15 cellular contexts compared by ENCODE assay signal in the genomic region with DNA sequence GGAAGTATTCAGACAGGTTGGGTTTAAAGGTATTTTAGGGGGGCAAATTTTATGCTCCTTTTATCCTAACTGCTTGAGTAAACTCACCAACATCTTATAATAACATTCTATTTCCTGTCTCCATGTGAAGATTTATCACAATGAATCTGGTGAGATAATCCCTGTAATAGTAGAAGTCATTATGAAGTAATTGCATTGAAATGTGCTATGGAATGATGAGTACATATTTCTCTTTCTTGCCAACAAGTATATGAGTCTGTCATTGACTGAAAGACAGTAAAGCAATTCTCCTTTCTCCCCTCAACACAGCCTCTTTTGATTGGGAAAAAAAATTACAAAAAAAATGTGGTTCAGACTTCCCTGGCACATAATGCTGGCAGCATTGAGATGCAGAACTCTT.
DNase-seq lines count a peak whose midpoint lies in the region; ATAC-seq, FAIRE-seq and TF ChIP-seq lines count a peak whose summit lies in the region.
"Had no signal": no experiment of that assay in that cellular context is flagged by ENCODE, and none has a peak within 500 bp of the region (broad histone marks: within the 10 kb centered on the region; RNA-seq: fewer than 3 reads in every experiment).

No MANE protein-coding gene starts in this region.

- H3K9me3 ChIP-seq in endothelial cell of umbilical vein (replicated peaks; ENCODE audit: control insufficient read depth, insufficient read depth, low read length) (no peaks in the 10 kb centered on the region), osteoblast (ENCODE audit: low read depth, low read length) (no peaks in the 10 kb centered on the region), left lung (no peaks in the 10 kb centered on the region)
- H3K9me3 ChIP-seq: Peyer's patch had no signal

- DNase-seq in COLO829 (ENCODE audit: low spot score) (peak; percentile 76), RCC 7860 (ENCODE audit: low spot score) (peak; percentile 93), endothelial cell of umbilical vein (ENCODE audit: low read depth, low spot score) (peak; percentile 68), osteoblast (ENCODE audit: insufficient read length, low spot score, missing footprints) (no peak), left lung (no peak), T-helper 1 cell (no peak), NCI-H2171 (lab: John Stamatoyannopoulos, UW) (no peak)
- DNase-seq: CD4-positive, alpha-beta memory T cell; effector CD4-positive, alpha-beta T cell; hippocampal formation; Peyer's patch; stimulated activated CD4-positive, alpha-beta T cell treated with anti-CD3 and anti-CD28 coated beads, Interleukin-2, amount 100 ng/mL, for 48 hours; stimulated activated naive CD4-positive, alpha-beta T cell had no signal

- H3K4me3 ChIP-seq in endothelial cell of umbilical vein (replicated peaks in 1 of 3; ENCODE audit: insufficient read depth in 1 of 3, low read depth in 1 of 3, low read length in 3 of 3) = no peak overlapping the region
- no peak overlapping the region for H3K4me3 ChIP-seq in osteoblast (ENCODE audit: insufficient read depth, low read length)
- H3K4me3 ChIP-seq in left lung = no peak overlapping the region
- H3K4me3 ChIP-seq: Peyer's patch had no signal

- no peak for TF ChIP-seq CTCF in endothelial cell of umbilical vein (IDR thresholded peaks at IDR 0.05; ENCODE audit: extremely low read depth in 1 of 2, insufficient read depth in 1 of 2, low read depth in 1 of 2, low read length in 2 of 2)
- TF ChIP-seq CTCF in osteoblast (IDR thresholded peaks at IDR 0.05; ENCODE audit: extremely low read depth, low read depth, low read length) = no peak
- no peak for TF ChIP-seq CTCF in left lung (IDR thresholded peaks at IDR 0.05)

- no peak for TF ChIP-seq POLR2A in endothelial cell of umbilical vein (IDR thresholded peaks at IDR 0.05; ENCODE audit: low read depth, low read length)

- POLR2A ChIA-PET in endothelial cell of umbilical vein (lab: Charles Lee) = no interaction called here

- H2AFZ ChIP-seq in endothelial cell of umbilical vein (ENCODE audit: low read depth, low read length) = peak overlapping the region; percentile 6
- no peak overlapping the region for H2AFZ ChIP-seq in osteoblast (ENCODE audit: low read length)

- no peaks in the 10 kb centered on the region for H3K79me2 ChIP-seq in endothelial cell of umbilical vein (ENCODE audit: control insufficient read depth, insufficient read depth, low read length)
- H3K79me2 ChIP-seq in osteoblast (ENCODE audit: insufficient read depth, low read length) = no peaks in the 10 kb centered on the region

- no peaks in the 10 kb centered on the region for H4K20me1 ChIP-seq in endothelial cell of umbilical vein (replicated peaks; ENCODE audit: control insufficient read depth, extremely low read depth, insufficient read depth, low read length)
- no peaks in the 10 kb centered on the region for H4K20me1 ChIP-seq in osteoblast (ENCODE audit: insufficient read depth, low read length)

- CTCF ChIA-PET in endothelial cell of umbilical vein (lab: Charles Lee) = no interaction called here

- no peaks in the 10 kb centered on the region for H3K9me1 ChIP-seq in endothelial cell of umbilical vein (replicated peaks; ENCODE audit: control insufficient read depth, extremely low read depth, insufficient read depth, low read length)

- ATAC-seq in left lung = no peak
- no peak for ATAC-seq in HG03175 (IDR thresholded peaks at IDR 0.05; ENCODE audit: unreplicated experiment)

- no peaks in the 10 kb centered on the region for H3K36me3 ChIP-seq in endothelial cell of umbilical vein (ENCODE audit: control insufficient read depth in 2 of 2, extremely low read depth in 1 of 2, insufficient read depth in 2 of 2, low read length in 2 of 2)
- H3K36me3 ChIP-seq in osteoblast (ENCODE audit: insufficient read depth, low read length) = no peaks in the 10 kb centered on the region
- H3K36me3 ChIP-seq in left lung = no peaks in the 10 kb centered on the region
- H3K36me3 ChIP-seq: Peyer's patch had no signal

- dilution Hi-C loops in endothelial cell of umbilical vein (cut with MboI; ENCODE audit: extremely low pct_ligation_motif_present, low sequenced_read_pairs) = no loop called here

- intact Hi-C loops in endothelial cell of umbilical vein (cut with micrococcal nuclease) (loop anchor here (1.0 to 5.0 kb wide), 2 partner anchors 33 to 475 kb away; no protein-coding TSS in a partner anchor), left lung (cut with DNase I) (no loop called here)

- H3K27ac ChIP-seq in endothelial cell of umbilical vein (ENCODE audit: insufficient read depth, low read depth, low read length) (peak overlapping the region; percentile 91), osteoblast (ENCODE audit: low read depth, low read length) (peak overlapping the region; percentile 94), left lung (no peak overlapping the region)
- H3K27ac ChIP-seq: Peyer's patch had no signal

- peak overlapping the region; percentile 41 for H3K4me2 ChIP-seq in endothelial cell of umbilical vein (ENCODE audit: insufficient read depth, low read length)
- H3K4me2 ChIP-seq in osteoblast (ENCODE audit: insufficient read depth, low read length) = peak overlapping the region; percentile 25

- H3K4me1 ChIP-seq in endothelial cell of umbilical vein (ENCODE audit: control insufficient read depth, extremely low read depth, insufficient read depth, low read length) (peaks cover 43% of the 10 kb centered on the region), osteoblast (ENCODE audit: insufficient read depth, low read length) (peaks cover 40% of the 10 kb centered on the region), left lung (no peaks in the 10 kb centered on the region)
- H3K4me1 ChIP-seq: Peyer's patch had no signal

- H3K9ac ChIP-seq in endothelial cell of umbilical vein (replicated peaks; ENCODE audit: extremely low read depth, insufficient read depth, low read length) = peak overlapping the region; percentile 76

- no peaks in the 10 kb centered on the region for H3K27me3 ChIP-seq in endothelial cell of umbilical vein (ENCODE audit: control insufficient read depth in 2 of 2, insufficient read depth in 2 of 2, low read length in 2 of 2)
- no peaks in the 10 kb centered on the region for H3K27me3 ChIP-seq in osteoblast (ENCODE audit: insufficient read depth, low read length)
- H3K27me3 ChIP-seq in left lung = no peaks in the 10 kb centered on the region
- H3K27me3 ChIP-seq: Peyer's patch had no signal

- FAIRE-seq in RCC 7860 (lab: Jason Lieb, UNC) = peak; percentile 72
- FAIRE-seq in endothelial cell of umbilical vein (lab: Jason Lieb, UNC) = no peak
- FAIRE-seq: TTC549 had no signal

- BruUV-seq in endothelial cell of umbilical vein (replicated peaks; lab: Mats Ljungman, UMichigan) = no TSS peak

TF ChIP-seq in endothelial cell of umbilical vein, 7 proteins besides CTCF, POLR2A, EP300 and RAD21:
- TF ChIP-seq JUN (IDR thresholded peaks at IDR 0.05; ENCODE audit: borderline replicate concordance, insufficient read depth, insufficient read length, low read depth) = peak; percentile 83
- no peak for TF ChIP-seq EZH2 (IDR thresholded peaks at IDR 0.05; ENCODE audit: borderline replicate concordance, low read depth, low read length, severe bottlenecking)
- peak; percentile 81 for TF ChIP-seq GATA2 (IDR thresholded peaks at IDR 0.05; ENCODE audit: insufficient read depth, insufficient read length, low read depth, low read length)
- TF ChIP-seq FOS (IDR thresholded peaks at IDR 0.05; ENCODE audit: borderline replicate concordance, insufficient read depth, low read length) = peak; percentile 63
TF ChIP-seq in endothelial cell of umbilical vein: peak in this region for 3.

Comparison
In these comparisons a context has a peak if more than half of its experiments do, and no peak if none do; other contexts are left out.
1. DNase-seq: peak in COLO829 (single experiment), RCC 7860 (single experiment) and endothelial cell of umbilical vein (single experiment); none in osteoblast (single experiment), left lung (0 of 2), T-helper 1 cell (0 of 5) and NCI-H2171 (single experiment).
2. H3K27ac ChIP-seq: peak in endothelial cell of umbilical vein (single experiment) and osteoblast (single experiment); none in left lung (0 of 2).